ENCODE assay signal across 1 cellular context in the genomic region with DNA sequence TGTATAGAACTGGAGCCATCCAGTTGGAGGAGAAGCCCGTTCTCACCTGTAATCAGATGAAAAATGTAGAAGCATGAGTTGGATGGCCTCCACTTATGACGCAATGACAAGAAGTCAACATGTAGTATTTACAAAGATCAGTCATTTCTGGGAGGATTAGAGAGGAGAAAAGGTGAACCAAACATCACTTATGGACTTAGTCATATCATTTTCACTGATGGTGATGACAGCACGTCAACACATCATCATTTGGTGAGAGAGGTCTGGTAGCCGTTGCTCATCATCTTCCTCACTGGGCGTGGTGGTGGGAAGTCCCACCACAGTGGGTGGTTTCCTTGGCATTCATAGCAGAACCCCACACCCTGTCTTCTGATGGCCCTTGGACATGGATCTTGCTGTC.
A peak's percentile ranks its signal among the peaks of the same experiment; 100 is the strongest.
TF ChIP-seq lines count a peak whose summit lies in the region.

No MANE protein-coding gene starts in this region.

TF ChIP-seq in HepG2, 621 proteins besides CTCF, POLR2A, EP300 and RAD21 (continued from another document and continues in another):
- TF ChIP-seq, protein P1, sequence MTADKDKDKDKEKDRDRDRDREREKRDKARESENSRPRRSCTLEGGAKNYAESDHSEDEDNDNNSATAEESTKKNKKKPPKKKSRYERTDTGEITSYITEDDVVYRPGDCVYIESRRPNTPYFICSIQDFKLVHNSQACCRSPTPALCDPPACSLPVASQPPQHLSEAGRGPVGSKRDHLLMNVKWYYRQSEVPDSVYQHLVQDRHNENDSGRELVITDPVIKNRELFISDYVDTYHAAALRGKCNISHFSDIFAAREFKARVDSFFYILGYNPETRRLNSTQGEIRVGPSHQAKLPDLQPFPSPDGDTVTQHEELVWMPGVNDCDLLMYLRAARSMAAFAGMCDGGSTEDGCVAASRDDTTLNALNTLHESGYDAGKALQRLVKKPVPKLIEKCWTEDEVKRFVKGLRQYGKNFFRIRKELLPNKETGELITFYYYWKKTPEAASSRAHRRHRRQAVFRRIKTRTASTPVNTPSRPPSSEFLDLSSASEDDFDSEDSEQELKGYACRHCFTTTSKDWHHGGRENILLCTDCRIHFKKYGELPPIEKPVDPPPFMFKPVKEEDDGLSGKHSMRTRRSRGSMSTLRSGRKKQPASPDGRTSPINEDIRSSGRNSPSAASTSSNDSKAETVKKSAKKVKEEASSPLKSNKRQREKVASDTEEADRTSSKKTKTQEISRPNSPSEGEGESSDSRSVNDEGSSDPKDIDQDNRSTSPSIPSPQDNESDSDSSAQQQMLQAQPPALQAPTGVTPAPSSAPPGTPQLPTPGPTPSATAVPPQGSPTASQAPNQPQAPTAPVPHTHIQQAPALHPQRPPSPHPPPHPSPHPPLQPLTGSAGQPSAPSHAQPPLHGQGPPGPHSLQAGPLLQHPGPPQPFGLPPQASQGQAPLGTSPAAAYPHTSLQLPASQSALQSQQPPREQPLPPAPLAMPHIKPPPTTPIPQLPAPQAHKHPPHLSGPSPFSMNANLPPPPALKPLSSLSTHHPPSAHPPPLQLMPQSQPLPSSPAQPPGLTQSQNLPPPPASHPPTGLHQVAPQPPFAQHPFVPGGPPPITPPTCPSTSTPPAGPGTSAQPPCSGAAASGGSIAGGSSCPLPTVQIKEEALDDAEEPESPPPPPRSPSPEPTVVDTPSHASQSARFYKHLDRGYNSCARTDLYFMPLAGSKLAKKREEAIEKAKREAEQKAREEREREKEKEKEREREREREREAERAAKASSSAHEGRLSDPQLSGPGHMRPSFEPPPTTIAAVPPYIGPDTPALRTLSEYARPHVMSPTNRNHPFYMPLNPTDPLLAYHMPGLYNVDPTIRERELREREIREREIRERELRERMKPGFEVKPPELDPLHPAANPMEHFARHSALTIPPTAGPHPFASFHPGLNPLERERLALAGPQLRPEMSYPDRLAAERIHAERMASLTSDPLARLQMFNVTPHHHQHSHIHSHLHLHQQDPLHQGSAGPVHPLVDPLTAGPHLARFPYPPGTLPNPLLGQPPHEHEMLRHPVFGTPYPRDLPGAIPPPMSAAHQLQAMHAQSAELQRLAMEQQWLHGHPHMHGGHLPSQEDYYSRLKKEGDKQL (CRISPR knock-in tag; IDR thresholded peaks at IDR 0.05; ENCODE audit: low read depth), result peak; percentile 75; the same call in 1 of the 2 replicates
- TF ChIP-seq GFI1 (CRISPR knock-in tag; IDR thresholded peaks at IDR 0.05; ENCODE audit: borderline replicate concordance) (no peak), TBP (CRISPR knock-in tag; IDR thresholded peaks at IDR 0.05) (no peak), ZNF841 (CRISPR knock-in tag; IDR thresholded peaks at IDR 0.05; ENCODE audit: borderline replicate concordance) (no peak), SAP130 (CRISPR knock-in tag; IDR thresholded peaks at IDR 0.05; ENCODE audit: low read depth) (peak; percentile 70), ZNF205 (CRISPR knock-in tag; IDR thresholded peaks at IDR 0.05) (0 out of 2 replicates have a peak, but pooled peaks have one; percentile 38), NR2F6 (IDR thresholded peaks at IDR 0.05) (peak; percentile 67; the same call in 1 of the 2 replicates), NR2F6 (CRISPR knock-in tag; IDR thresholded peaks at IDR 0.05) (0 out of 2 replicates have a peak, but pooled peaks have one; percentile 46), MXI1 (IDR thresholded peaks at IDR 0.05; ENCODE audit: borderline replicate concordance, low read depth, low read length) (0 out of 3 replicates have a peak, but pooled peaks have one; percentile 42), DPF2 (CRISPR knock-in tag; IDR thresholded peaks at IDR 0.05; ENCODE audit: borderline replicate concordance, low read depth) (0 out of 2 replicates have a peak, but pooled peaks have one; percentile 31), HDAC1 (CRISPR knock-in tag; IDR thresholded peaks at IDR 0.05) (peak; percentile 42; the same call in 1 of the 2 replicates), ERF (CRISPR knock-in tag; IDR thresholded peaks at IDR 0.05) (no peak), FOXA3 (CRISPR knock-in tag; IDR thresholded peaks at IDR 0.05) (peak; percentile 95), ZNF564 (CRISPR knock-in tag; IDR thresholded peaks at IDR 0.05) (no peak), FOXO1 (CRISPR knock-in tag; IDR thresholded peaks at IDR 0.05) (peak; percentile 65; the same call in 1 of the 2 replicates), HHEX (CRISPR knock-in tag; IDR thresholded peaks at IDR 0.05) (peak; percentile 55; the same call in 1 of the 2 replicates), CEBPB (IDR thresholded peaks at IDR 0.05; ENCODE audit: borderline replicate concordance, low read depth, low read length) (peak; percentile 97), ZBTB21 (CRISPR knock-in tag; IDR thresholded peaks at IDR 0.05) (peak; percentile 80), HMG20A (CRISPR knock-in tag; IDR thresholded peaks at IDR 0.05; ENCODE audit: borderline replicate concordance) (peak; percentile 91; the same call in 1 of the 2 replicates), TBX2 (CRISPR knock-in tag; IDR thresholded peaks at IDR 0.05; ENCODE audit: borderline replicate concordance) (peak; percentile 35; the same call in 1 of the 2 replicates), CENPT (CRISPR knock-in tag; IDR thresholded peaks at IDR 0.05; ENCODE audit: low read depth) (no peak), MIER3 (CRISPR knock-in tag; IDR thresholded peaks at IDR 0.05; ENCODE audit: borderline replicate concordance) (peak; percentile 39; the same call in 1 of the 2 replicates), SOX6 (IDR thresholded peaks at IDR 0.05) (no peak), SOX6 (CRISPR knock-in tag; IDR thresholded peaks at IDR 0.05) (peak; percentile 72), RBAK (CRISPR knock-in tag; IDR thresholded peaks at IDR 0.05) (no peak), RARA (CRISPR knock-in tag; IDR thresholded peaks at IDR 0.05) (peak; percentile 92), ZSCAN20 (CRISPR knock-in tag; IDR thresholded peaks at IDR 0.05; ENCODE audit: borderline replicate concordance) (no peak), FOXA1 (IDR thresholded peaks at IDR 0.05) (no peak), FOXA1 (CRISPR knock-in tag; IDR thresholded peaks at IDR 0.05) (peak; percentile 88), ISL2 (CRISPR knock-in tag; IDR thresholded peaks at IDR 0.05) (peak; percentile 44; the same call in 1 of the 2 replicates)
- TF ChIP-seq, protein P2, sequence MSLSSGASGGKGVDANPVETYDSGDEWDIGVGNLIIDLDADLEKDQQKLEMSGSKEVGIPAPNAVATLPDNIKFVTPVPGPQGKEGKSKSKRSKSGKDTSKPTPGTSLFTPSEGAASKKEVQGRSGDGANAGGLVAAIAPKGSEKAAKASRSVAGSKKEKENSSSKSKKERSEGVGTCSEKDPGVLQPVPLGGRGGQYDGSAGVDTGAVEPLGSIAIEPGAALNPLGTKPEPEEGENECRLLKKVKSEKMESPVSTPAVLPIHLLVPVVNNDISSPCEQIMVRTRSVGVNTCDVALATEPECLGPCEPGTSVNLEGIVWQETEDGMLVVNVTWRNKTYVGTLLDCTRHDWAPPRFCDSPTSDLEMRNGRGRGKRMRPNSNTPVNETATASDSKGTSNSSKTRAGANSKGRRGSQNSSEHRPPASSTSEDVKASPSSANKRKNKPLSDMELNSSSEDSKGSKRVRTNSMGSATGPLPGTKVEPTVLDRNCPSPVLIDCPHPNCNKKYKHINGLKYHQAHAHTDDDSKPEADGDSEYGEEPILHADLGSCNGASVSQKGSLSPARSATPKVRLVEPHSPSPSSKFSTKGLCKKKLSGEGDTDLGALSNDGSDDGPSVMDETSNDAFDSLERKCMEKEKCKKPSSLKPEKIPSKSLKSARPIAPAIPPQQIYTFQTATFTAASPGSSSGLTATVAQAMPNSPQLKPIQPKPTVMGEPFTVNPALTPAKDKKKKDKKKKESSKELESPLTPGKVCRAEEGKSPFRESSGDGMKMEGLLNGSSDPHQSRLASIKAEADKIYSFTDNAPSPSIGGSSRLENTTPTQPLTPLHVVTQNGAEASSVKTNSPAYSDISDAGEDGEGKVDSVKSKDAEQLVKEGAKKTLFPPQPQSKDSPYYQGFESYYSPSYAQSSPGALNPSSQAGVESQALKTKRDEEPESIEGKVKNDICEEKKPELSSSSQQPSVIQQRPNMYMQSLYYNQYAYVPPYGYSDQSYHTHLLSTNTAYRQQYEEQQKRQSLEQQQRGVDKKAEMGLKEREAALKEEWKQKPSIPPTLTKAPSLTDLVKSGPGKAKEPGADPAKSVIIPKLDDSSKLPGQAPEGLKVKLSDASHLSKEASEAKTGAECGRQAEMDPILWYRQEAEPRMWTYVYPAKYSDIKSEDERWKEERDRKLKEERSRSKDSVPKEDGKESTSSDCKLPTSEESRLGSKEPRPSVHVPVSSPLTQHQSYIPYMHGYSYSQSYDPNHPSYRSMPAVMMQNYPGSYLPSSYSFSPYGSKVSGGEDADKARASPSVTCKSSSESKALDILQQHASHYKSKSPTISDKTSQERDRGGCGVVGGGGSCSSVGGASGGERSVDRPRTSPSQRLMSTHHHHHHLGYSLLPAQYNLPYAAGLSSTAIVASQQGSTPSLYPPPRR (CRISPR knock-in tag; IDR thresholded peaks at IDR 0.05; ENCODE audit: borderline replicate concordance), result peak; percentile 65; the same call in 1 of the 2 replicates
- TF ChIP-seq, protein P3, sequence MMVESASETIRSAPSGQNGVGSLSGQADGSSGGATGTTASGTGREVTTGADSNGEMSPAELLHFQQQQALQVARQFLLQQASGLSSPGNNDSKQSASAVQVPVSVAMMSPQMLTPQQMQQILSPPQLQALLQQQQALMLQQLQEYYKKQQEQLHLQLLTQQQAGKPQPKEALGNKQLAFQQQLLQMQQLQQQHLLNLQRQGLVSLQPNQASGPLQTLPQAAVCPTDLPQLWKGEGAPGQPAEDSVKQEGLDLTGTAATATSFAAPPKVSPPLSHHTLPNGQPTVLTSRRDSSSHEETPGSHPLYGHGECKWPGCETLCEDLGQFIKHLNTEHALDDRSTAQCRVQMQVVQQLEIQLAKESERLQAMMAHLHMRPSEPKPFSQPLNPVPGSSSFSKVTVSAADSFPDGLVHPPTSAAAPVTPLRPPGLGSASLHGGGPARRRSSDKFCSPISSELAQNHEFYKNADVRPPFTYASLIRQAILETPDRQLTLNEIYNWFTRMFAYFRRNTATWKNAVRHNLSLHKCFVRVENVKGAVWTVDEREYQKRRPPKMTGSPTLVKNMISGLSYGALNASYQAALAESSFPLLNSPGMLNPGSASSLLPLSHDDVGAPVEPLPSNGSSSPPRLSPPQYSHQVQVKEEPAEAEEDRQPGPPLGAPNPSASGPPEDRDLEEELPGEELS (CRISPR knock-in tag; IDR thresholded peaks at IDR 0.05), result peak; percentile 52
- TF ChIP-seq, protein P4, sequence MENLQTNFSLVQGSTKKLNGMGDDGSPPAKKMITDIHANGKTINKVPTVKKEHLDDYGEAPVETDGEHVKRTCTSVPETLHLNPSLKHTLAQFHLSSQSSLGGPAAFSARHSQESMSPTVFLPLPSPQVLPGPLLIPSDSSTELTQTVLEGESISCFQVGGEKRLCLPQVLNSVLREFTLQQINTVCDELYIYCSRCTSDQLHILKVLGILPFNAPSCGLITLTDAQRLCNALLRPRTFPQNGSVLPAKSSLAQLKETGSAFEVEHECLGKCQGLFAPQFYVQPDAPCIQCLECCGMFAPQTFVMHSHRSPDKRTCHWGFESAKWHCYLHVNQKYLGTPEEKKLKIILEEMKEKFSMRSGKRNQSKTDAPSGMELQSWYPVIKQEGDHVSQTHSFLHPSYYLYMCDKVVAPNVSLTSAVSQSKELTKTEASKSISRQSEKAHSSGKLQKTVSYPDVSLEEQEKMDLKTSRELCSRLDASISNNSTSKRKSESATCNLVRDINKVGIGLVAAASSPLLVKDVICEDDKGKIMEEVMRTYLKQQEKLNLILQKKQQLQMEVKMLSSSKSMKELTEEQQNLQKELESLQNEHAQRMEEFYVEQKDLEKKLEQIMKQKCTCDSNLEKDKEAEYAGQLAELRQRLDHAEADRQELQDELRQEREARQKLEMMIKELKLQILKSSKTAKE (CRISPR knock-in tag; IDR thresholded peaks at IDR 0.05; ENCODE audit: borderline replicate concordance), result peak; percentile 37; the same call in 1 of the 2 replicates
- TF ChIP-seq, protein P5, sequence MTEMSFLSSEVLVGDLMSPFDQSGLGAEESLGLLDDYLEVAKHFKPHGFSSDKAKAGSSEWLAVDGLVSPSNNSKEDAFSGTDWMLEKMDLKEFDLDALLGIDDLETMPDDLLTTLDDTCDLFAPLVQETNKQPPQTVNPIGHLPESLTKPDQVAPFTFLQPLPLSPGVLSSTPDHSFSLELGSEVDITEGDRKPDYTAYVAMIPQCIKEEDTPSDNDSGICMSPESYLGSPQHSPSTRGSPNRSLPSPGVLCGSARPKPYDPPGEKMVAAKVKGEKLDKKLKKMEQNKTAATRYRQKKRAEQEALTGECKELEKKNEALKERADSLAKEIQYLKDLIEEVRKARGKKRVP (CRISPR knock-in tag; IDR thresholded peaks at IDR 0.05), result peak in 1 of 2 experiments; percentile 90; a peak in 2 of 4 replicates
- TF ChIP-seq, protein P6, sequence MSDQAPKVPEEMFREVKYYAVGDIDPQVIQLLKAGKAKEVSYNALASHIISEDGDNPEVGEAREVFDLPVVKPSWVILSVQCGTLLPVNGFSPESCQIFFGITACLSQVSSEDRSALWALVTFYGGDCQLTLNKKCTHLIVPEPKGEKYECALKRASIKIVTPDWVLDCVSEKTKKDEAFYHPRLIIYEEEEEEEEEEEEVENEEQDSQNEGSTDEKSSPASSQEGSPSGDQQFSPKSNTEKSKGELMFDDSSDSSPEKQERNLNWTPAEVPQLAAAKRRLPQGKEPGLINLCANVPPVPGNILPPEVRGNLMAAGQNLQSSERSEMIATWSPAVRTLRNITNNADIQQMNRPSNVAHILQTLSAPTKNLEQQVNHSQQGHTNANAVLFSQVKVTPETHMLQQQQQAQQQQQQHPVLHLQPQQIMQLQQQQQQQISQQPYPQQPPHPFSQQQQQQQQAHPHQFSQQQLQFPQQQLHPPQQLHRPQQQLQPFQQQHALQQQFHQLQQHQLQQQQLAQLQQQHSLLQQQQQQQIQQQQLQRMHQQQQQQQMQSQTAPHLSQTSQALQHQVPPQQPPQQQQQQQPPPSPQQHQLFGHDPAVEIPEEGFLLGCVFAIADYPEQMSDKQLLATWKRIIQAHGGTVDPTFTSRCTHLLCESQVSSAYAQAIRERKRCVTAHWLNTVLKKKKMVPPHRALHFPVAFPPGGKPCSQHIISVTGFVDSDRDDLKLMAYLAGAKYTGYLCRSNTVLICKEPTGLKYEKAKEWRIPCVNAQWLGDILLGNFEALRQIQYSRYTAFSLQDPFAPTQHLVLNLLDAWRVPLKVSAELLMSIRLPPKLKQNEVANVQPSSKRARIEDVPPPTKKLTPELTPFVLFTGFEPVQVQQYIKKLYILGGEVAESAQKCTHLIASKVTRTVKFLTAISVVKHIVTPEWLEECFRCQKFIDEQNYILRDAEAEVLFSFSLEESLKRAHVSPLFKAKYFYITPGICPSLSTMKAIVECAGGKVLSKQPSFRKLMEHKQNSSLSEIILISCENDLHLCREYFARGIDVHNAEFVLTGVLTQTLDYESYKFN (CRISPR knock-in tag; conservative IDR thresholded peaks at IDR 0.05), result peak; percentile 55; the same call in 1 of the 2 replicates
